ENCODE assay signal across 28 cellular contexts in genomic region chr2:184339966-184340365, GRCh38.
DNase-seq lines count a peak whose midpoint lies in the region; ATAC-seq, FAIRE-seq and TF ChIP-seq lines count a peak whose summit lies in the region.
"Had no signal": no experiment of that assay in that cellular context is flagged by ENCODE, and none has a peak within 500 bp of the region (broad histone marks: within the 10 kb centered on the region; RNA-seq: fewer than 3 reads in every experiment).

No MANE protein-coding gene starts in this region.

- H3K9me1 ChIP-seq in endothelial cell of umbilical vein (replicated peaks; ENCODE audit: control insufficient read depth, extremely low read depth, insufficient read depth, low read length): no peaks in the 10 kb centered on the region

- no TSS peak for BruUV-seq in endothelial cell of umbilical vein (replicated peaks; lab: Mats Ljungman, UMichigan)

- no peak overlapping the region for H3K4me2 ChIP-seq in SK-N-SH
- peak overlapping the region; percentile 21 for H3K4me2 ChIP-seq in endothelial cell of umbilical vein (ENCODE audit: insufficient read depth, low read length)
- peak overlapping the region; percentile 31 for H3K4me2 ChIP-seq in skeletal muscle satellite cell (ENCODE audit: low read length)

- TF ChIP-seq RAD21 in SK-N-SH (IDR thresholded peaks at IDR 0.05; ENCODE audit: low read length): no peak

- H3K27me3 ChIP-seq in SK-N-SH (ENCODE audit: insufficient read depth) (no peaks in the 10 kb centered on the region), endothelial cell of umbilical vein (ENCODE audit: control insufficient read depth in 2 of 2, insufficient read depth in 2 of 2, low read length in 2 of 2) (no peaks in the 10 kb centered on the region), skeletal muscle satellite cell (ENCODE audit: control insufficient read depth, insufficient read depth, low read length) (no peaks in the 10 kb centered on the region), esophagus squamous epithelium (no peaks in the 10 kb centered on the region)
- H3K27me3 ChIP-seq: gastroesophageal sphincter, Peyer's patch, SJSA1 had no signal

- H3K9ac ChIP-seq in SK-N-SH (no peak overlapping the region), endothelial cell of umbilical vein (replicated peaks; ENCODE audit: extremely low read depth, insufficient read depth, low read length) (no peak overlapping the region), skeletal muscle satellite cell (ENCODE audit: low read depth, low read length) (no peak overlapping the region)
- H3K9ac ChIP-seq: neural progenitor cell had no signal

- no peaks in the 10 kb centered on the region for H3K79me2 ChIP-seq in SK-N-SH (ENCODE audit: insufficient read depth)
- H3K79me2 ChIP-seq in endothelial cell of umbilical vein (ENCODE audit: control insufficient read depth, insufficient read depth, low read length): no peaks in the 10 kb centered on the region

- peak in 1 of 2 experiments; percentile 67; a peak in 1 of 4 replicates for TF ChIP-seq EP300 in SK-N-SH (IDR thresholded peaks at IDR 0.05; ENCODE audit: borderline replicate concordance in 1 of 2, low read depth in 1 of 2, low read length in 1 of 2)

- TF ChIP-seq CTCF in SK-N-SH (IDR thresholded peaks at IDR 0.05) (no peak), endothelial cell of umbilical vein (IDR thresholded peaks at IDR 0.05; ENCODE audit: extremely low read depth in 1 of 2, insufficient read depth in 1 of 2, low read depth in 1 of 2, low read length in 2 of 2) (no peak), esophagus squamous epithelium (IDR thresholded peaks at IDR 0.05) (no peak)

- peaks cover 15% of the 10 kb centered on the region for H3F3A ChIP-seq in SK-N-SH (replicated peaks; ENCODE audit: insufficient read depth)

- CTCF ChIA-PET in SK-N-SH (lab: Yijun Ruan, JAX): no interaction called here
- CTCF ChIA-PET in endothelial cell of umbilical vein (lab: Charles Lee): no interaction called here

- FAIRE-seq in endothelial cell of umbilical vein (lab: Jason Lieb, UNC): no peak
- FAIRE-seq: GM12878 had no signal

- H3K9me2 ChIP-seq in SK-N-SH: no peaks in the 10 kb centered on the region

- H3K9me3 ChIP-seq in SK-N-SH: no peaks in the 10 kb centered on the region
- H3K9me3 ChIP-seq in endothelial cell of umbilical vein (replicated peaks; ENCODE audit: control insufficient read depth, insufficient read depth, low read length): no peaks in the 10 kb centered on the region
- no peaks in the 10 kb centered on the region for H3K9me3 ChIP-seq in skeletal muscle satellite cell (replicated peaks; ENCODE audit: low read length)
- no peaks in the 10 kb centered on the region for H3K9me3 ChIP-seq in esophagus squamous epithelium
- H3K9me3 ChIP-seq: gastroesophageal sphincter, Peyer's patch, SJSA1 had no signal

- H2AFZ ChIP-seq in SK-N-SH (ENCODE audit: low read depth): no peak overlapping the region
- H2AFZ ChIP-seq in endothelial cell of umbilical vein (ENCODE audit: low read depth, low read length): no peak overlapping the region
- H2AFZ ChIP-seq: neural progenitor cell had no signal

- H3K4me3 ChIP-seq in SK-N-SH (ENCODE audit: low read depth in 2 of 2, low read length in 1 of 2) (no peak overlapping the region), endothelial cell of umbilical vein (replicated peaks in 1 of 3; ENCODE audit: insufficient read depth in 1 of 3, low read depth in 1 of 3, low read length in 3 of 3) (no peak overlapping the region), skeletal muscle satellite cell (ENCODE audit: low read length) (no peak overlapping the region), esophagus squamous epithelium (no peak overlapping the region)
- H3K4me3 ChIP-seq: gastroesophageal sphincter, GM12878, neural progenitor cell, Peyer's patch, SJSA1 had no signal

- no peak for ATAC-seq in HG03135 (IDR thresholded peaks at IDR 0.05; ENCODE audit: unreplicated experiment)
- ATAC-seq: activated CD8-positive, alpha-beta T cell treated with anti-CD3 and anti-CD28 coated beads, Interleukin-2, amount 10 ng/mL, durations not matched to agents 7 days and 5 days; gastroesophageal sphincter; GM12878; left lobe of liver; right cardiac atrium; stimulated activated effector memory CD8-positive, alpha-beta T cell treated with anti-CD3 and anti-CD28 coated beads, Interleukin-12 subunit alpha, Interleukin-12 subunit beta, amount 100 ng/mL, for 72 hours had no signal

- POLR2A ChIA-PET in SK-N-SH (lab: Yijun Ruan, JAX) (no interaction called here), endothelial cell of umbilical vein (lab: Charles Lee) (no interaction called here)

- dilution Hi-C loops in endothelial cell of umbilical vein (cut with MboI; ENCODE audit: extremely low pct_ligation_motif_present, low sequenced_read_pairs): no loop called here

- H3K4me1 ChIP-seq in SK-N-SH (ENCODE audit: control insufficient read depth in 1 of 2, insufficient read depth in 2 of 2, low read depth in 1 of 2, low read length in 1 of 2) (peaks cover 0 to 5% of the 10 kb centered on the region in 2 experiments; a peak in 2 of 4 replicates), endothelial cell of umbilical vein (ENCODE audit: control insufficient read depth, extremely low read depth, insufficient read depth, low read length) (peaks cover 11% of the 10 kb centered on the region), skeletal muscle satellite cell (ENCODE audit: control insufficient read depth, insufficient read depth, low read length) (peaks cover 15% of the 10 kb centered on the region), esophagus squamous epithelium (no peaks in the 10 kb centered on the region)
- H3K4me1 ChIP-seq: gastroesophageal sphincter, Peyer's patch, SJSA1 had no signal

- H3K27ac ChIP-seq in SK-N-SH (ENCODE audit: low read depth in 2 of 2, low read length in 1 of 2) (peak overlapping the region in 1 of 2 experiments; percentile 39; a peak in 1 of 4 replicates), endothelial cell of umbilical vein (ENCODE audit: insufficient read depth, low read depth, low read length) (no peak overlapping the region), esophagus squamous epithelium (no peak overlapping the region)
- H3K27ac ChIP-seq: gastroesophageal sphincter, neural progenitor cell, Peyer's patch, SJSA1 had no signal

- DNase-seq in HS-27A (ENCODE audit: low read depth): peak; percentile 39
- DNase-seq in SK-N-SH: no peak
- DNase-seq in endothelial cell of umbilical vein (ENCODE audit: low read depth, low spot score): peak; percentile 62
- no peak for DNase-seq in esophagus squamous epithelium (lab: John Stamatoyannopoulos, UW)
- no peak for DNase-seq in NOMO-1 treated with DMSO at 0.1 percent for 48 hours (lab: John Stamatoyannopoulos, UW; ENCODE audit: unreplicated experiment)
- DNase-seq: activated CD8-positive, alpha-beta T cell treated with anti-CD3 and anti-CD28 coated beads, Interleukin-2, amount 10 ng/mL, durations not matched to agents 7 days and 5 days; activated effector memory CD4-positive, alpha-beta T cell treated with Interleukin-2 at 50 U/mL for 16 hours; activated naive CD8-positive, alpha-beta T cell treated with anti-CD3 and anti-CD28 coated beads for 36 hours; activated T-cell treated with anti-CD3 and anti-CD28 coated beads for 4 hours; HFFc6; hippocampal formation; NCI-H146; NCI-H510A treated with DMSO at 0.1 percent for 48 hours; NK-92 treated with Interleukin-12 subunit alpha and Interleukin-12 subunit beta, amount 100 ng/mL, for 24 hours; Peyer's patch; posterior cingulate gyrus; right cardiac atrium; stimulated activated CD4-positive, alpha-beta T cell treated with anti-CD3 and anti-CD28 coated beads, Interleukin-12 subunit alpha, Interleukin-12 subunit beta, amount 100 ng/mL, for 4 hours; stimulated activated CD4-positive, alpha-beta T cell treated with anti-CD3 and anti-CD28 coated beads, Interleukin-4, amount 100 ng/mL, for 24 hours; substantia nigra had no signal

- TF ChIP-seq POLR2A in endothelial cell of umbilical vein (IDR thresholded peaks at IDR 0.05; ENCODE audit: low read depth, low read length) (no peak), esophagus squamous epithelium (IDR thresholded peaks at IDR 0.05) (no peak)

- intact Hi-C loops in endothelial cell of umbilical vein (cut with micrococcal nuclease): loop anchor here (10.0 kb wide), 1 partner anchor 255 kb away; the partner anchor contains the start of gene ZNF804A
- intact Hi-C loops in esophagus squamous epithelium (cut with DNase I): no loop called here

- 5% methylated on average over 1 of the region's 1 CpG for WGBS in SK-N-SH (ENCODE audit: low lambda C conversion rate)
- 31 to 50% methylated on average over 1 of the region's 1 CpG for WGBS in esophagus squamous epithelium, 2 donors

- H3K36me3 ChIP-seq in SK-N-SH (replicated peaks in 1 of 2; ENCODE audit: control insufficient read depth in 1 of 2, insufficient read depth in 2 of 2, low read length in 1 of 2): no peaks in the 10 kb centered on the region
- no peaks in the 10 kb centered on the region for H3K36me3 ChIP-seq in endothelial cell of umbilical vein (ENCODE audit: control insufficient read depth in 2 of 2, extremely low read depth in 1 of 2, insufficient read depth in 2 of 2, low read length in 2 of 2)
- H3K36me3 ChIP-seq in skeletal muscle satellite cell (ENCODE audit: insufficient read depth, low read length): no peaks in the 10 kb centered on the region
- no peaks in the 10 kb centered on the region for H3K36me3 ChIP-seq in esophagus squamous epithelium
- H3K36me3 ChIP-seq: gastroesophageal sphincter, neural progenitor cell, Peyer's patch, SJSA1 had no signal

- H4K20me1 ChIP-seq in SK-N-SH (ENCODE audit: insufficient read depth) (no peaks in the 10 kb centered on the region), endothelial cell of umbilical vein (replicated peaks; ENCODE audit: control insufficient read depth, extremely low read depth, insufficient read depth, low read length) (no peaks in the 10 kb centered on the region)

TF ChIP-seq in SK-N-SH, 30 proteins besides CTCF, POLR2A, EP300 and RAD21 (continues in another document):
- no peak for TF ChIP-seq YY1 (IDR thresholded peaks at IDR 0.05; ENCODE audit: low read depth)
- TF ChIP-seq, protein P1, sequence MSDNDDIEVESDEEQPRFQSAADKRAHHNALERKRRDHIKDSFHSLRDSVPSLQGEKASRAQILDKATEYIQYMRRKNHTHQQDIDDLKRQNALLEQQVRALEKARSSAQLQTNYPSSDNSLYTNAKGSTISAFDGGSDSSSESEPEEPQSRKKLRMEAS (IDR thresholded peaks at IDR 0.05; ENCODE audit: low read depth): no peak
- TF ChIP-seq FOSL2 (IDR thresholded peaks at IDR 0.05; ENCODE audit: borderline replicate concordance, low read depth): peak; percentile 61; the same call in 1 of the 2 replicates

TF ChIP-seq in endothelial cell of umbilical vein, 7 proteins besides CTCF, POLR2A, EP300 and RAD21 (continues in another document):
- peak; percentile 83 for TF ChIP-seq FOS (IDR thresholded peaks at IDR 0.05; ENCODE audit: borderline replicate concordance, insufficient read depth, low read length)
- peak; percentile 57 for TF ChIP-seq JUN (IDR thresholded peaks at IDR 0.05; ENCODE audit: borderline replicate concordance, insufficient read depth, insufficient read length, low read depth)
- TF ChIP-seq, protein P1 (IDR thresholded peaks at IDR 0.05; ENCODE audit: insufficient read depth, insufficient read length): no peak
- TF ChIP-seq EZH2 (IDR thresholded peaks at IDR 0.05; ENCODE audit: borderline replicate concordance, low read depth, low read length, severe bottlenecking): no peak

Comparison
In these comparisons a context has a peak if more than half of its experiments do, and no peak if none do; other contexts are left out.
1. DNase-seq: peak in HS-27A (single experiment) and endothelial cell of umbilical vein (single experiment); none in SK-N-SH (single experiment), esophagus squamous epithelium (single experiment) and NOMO-1 treated with DMSO at 0.1 percent for 48 hours (single experiment).